10 cellular contexts compared by ENCODE assay signal in genomic region chr3:118641608-118642007, GRCh38.
DNase-seq lines count a peak whose midpoint lies in the region; ATAC-seq and TF ChIP-seq lines count a peak whose summit lies in the region.
"Had no signal": no experiment of that assay in that cellular context is flagged by ENCODE, and none has a peak within 500 bp of the region (broad histone marks: within the 10 kb centered on the region; RNA-seq: fewer than 3 reads in every experiment).

No MANE protein-coding gene starts in this region.

- H3K27ac ChIP-seq in GM23338 (ENCODE audit: low read depth) (no peak overlapping the region), endodermal cell (ENCODE audit: low read depth, low read length) (peak overlapping the region; percentile 77), ascending aorta (no peak overlapping the region)
- H3K27ac ChIP-seq: epithelial cell of prostate had no signal

- in situ Hi-C loops in G401 (cut with HindIII; ENCODE audit: low sequenced_read_pairs) = no loop called here

- no peak overlapping the region for H3K27ac Mint-ChIP-seq in GM23338
- H3K27ac Mint-ChIP-seq in endodermal cell = no peak overlapping the region
- H3K27ac Mint-ChIP-seq: naive B cell had no signal

- H3K4me1 Mint-ChIP-seq in GM23338 (peaks cover 4% of the 10 kb centered on the region; the same call in 2 of the 3 replicates), endodermal cell (peaks cover 4% of the 10 kb centered on the region)
- H3K4me1 Mint-ChIP-seq: naive B cell had no signal

- H3K9me2 ChIP-seq in GM23338 (ENCODE audit: insufficient read depth) = no peaks in the 10 kb centered on the region

- DNase-seq in G401 (ENCODE audit: low spot score) (peak; percentile 14), GM23338 (ENCODE audit: low spot score) (peak; percentile 94), NCI-H1417 treated with DMSO at 0.1 percent for 48 hours (lab: John Stamatoyannopoulos, UW) (peak; percentile 67), endodermal cell (peak; percentile 79), germinal center (ENCODE audit: low spot score) (no peak), H4 (ENCODE audit: low spot score) (no peak), ascending aorta (ENCODE audit: low spot score in 2 of 2) (no peak)
- DNase-seq in effector CD8-positive, alpha-beta T cell (lab: John Stamatoyannopoulos, UW) = no peak
- DNase-seq: naive B cell had no signal

- H3K27me3 ChIP-seq in GM23338 (ENCODE audit: insufficient read depth) (no peaks in the 10 kb centered on the region), endodermal cell (ENCODE audit: control insufficient read depth, insufficient read depth, low read length, poor library complexity, severe bottlenecking) (no peaks in the 10 kb centered on the region), ascending aorta (no peaks in the 10 kb centered on the region)

- H3K9me3 ChIP-seq in endodermal cell (ENCODE audit: control insufficient read depth, low read length) (no peaks in the 10 kb centered on the region), ascending aorta (no peaks in the 10 kb centered on the region)

- peak; percentile 99 for ATAC-seq in GM23338

- peaks cover 4% of the 10 kb centered on the region; the same call in 1 of the 2 replicates for H3K4me1 ChIP-seq in GM23338 (ENCODE audit: insufficient read depth)
- H3K4me1 ChIP-seq in endodermal cell (ENCODE audit: control insufficient read depth, insufficient read depth, low read length) = no peaks in the 10 kb centered on the region
- no peaks in the 10 kb centered on the region for H3K4me1 ChIP-seq in ascending aorta

- no peaks in the 10 kb centered on the region for H3K36me3 ChIP-seq in GM23338 (ENCODE audit: insufficient read depth)
- H3K36me3 ChIP-seq in endodermal cell (ENCODE audit: control insufficient read depth, insufficient read depth, low read length) = peaks cover 33% of the 10 kb centered on the region
- H3K36me3 ChIP-seq in ascending aorta = no peaks in the 10 kb centered on the region

- no peaks in the 10 kb centered on the region for H3K9me3 Mint-ChIP-seq in GM23338
- H3K9me3 Mint-ChIP-seq in endodermal cell = no peaks in the 10 kb centered on the region

- no peaks in the 10 kb centered on the region for H3K79me2 ChIP-seq in GM23338 (replicated peaks; ENCODE audit: insufficient read depth)

- no peak for TF ChIP-seq CTCF in GM23338 (conservative IDR thresholded peaks at IDR 0.05; ENCODE audit: low read depth in 2 of 2)
- no peak for TF ChIP-seq CTCF in endodermal cell (conservative IDR thresholded peaks at IDR 0.05)
- TF ChIP-seq CTCF in ascending aorta (IDR thresholded peaks at IDR 0.05) = no peak

- no peaks in the 10 kb centered on the region for H3F3A ChIP-seq in GM23338 (replicated peaks; ENCODE audit: low read depth)

- H3K4me3 Mint-ChIP-seq in GM23338 (no peak overlapping the region), endodermal cell (no peak overlapping the region)
- H3K4me3 Mint-ChIP-seq: naive B cell had no signal

- no peak overlapping the region for H3K9ac ChIP-seq in endodermal cell (ENCODE audit: extremely low read depth, low read length, poor library complexity, severe bottlenecking)

- no peaks in the 10 kb centered on the region for H4K20me1 ChIP-seq in GM23338 (replicated peaks; ENCODE audit: insufficient read depth)

- H3K36me3 Mint-ChIP-seq in GM23338 (ENCODE audit: low read depth) (no peaks in the 10 kb centered on the region), endodermal cell (ENCODE audit: low read depth) (no peaks in the 10 kb centered on the region)
- H3K36me3 Mint-ChIP-seq: naive B cell had no signal

- H3K4me3 ChIP-seq in GM23338 (no peak overlapping the region), endodermal cell (ENCODE audit: low read length) (no peak overlapping the region), ascending aorta (no peak overlapping the region)

- intact Hi-C loops in ascending aorta (cut with DNase I) = no loop called here

- WGBS in endodermal cell (ENCODE audit: insufficient coverage in 1 of 2, insufficient read length in 1 of 2), 2 experiments = 58 to 66% methylated on average over 2 to 4 of the region's 4 CpGs

- H2AFZ ChIP-seq in GM23338 = no peak overlapping the region

- H3K27me3 Mint-ChIP-seq in GM23338 (ENCODE audit: insufficient read depth, low read depth, poor library complexity) (peaks cover 2% of the 10 kb centered on the region), endodermal cell (ENCODE audit: insufficient read depth) (peaks cover 3% of the 10 kb centered on the region)

- H3K4me2 ChIP-seq in GM23338 = no peak overlapping the region

TF ChIP-seq in GM23338, 12 proteins besides CTCF, POLR2A, EP300 and RAD21 (continues in another document):
- TF ChIP-seq EZH2 (IDR thresholded peaks at IDR 0.05; ENCODE audit: low read depth, unreplicated experiment) (no peak), REST (IDR thresholded peaks at IDR 0.05; ENCODE audit: unreplicated experiment) (no peak), ETS1 (IDR thresholded peaks at IDR 0.05) (no peak), CREB1 (CRISPR knock-in tag; IDR thresholded peaks at IDR 0.05; ENCODE audit: low read depth) (no peak), ZNF114 (CRISPR knock-in tag; IDR thresholded peaks at IDR 0.05) (no peak), STAT1 (IDR thresholded peaks at IDR 0.05; ENCODE audit: unreplicated experiment) (no peak), NANOG (IDR thresholded peaks at IDR 0.05; ENCODE audit: borderline replicate concordance) (no peak)

Comparison
In these comparisons a context has a peak if more than half of its experiments do, and no peak if none do; other contexts are left out.
1. DNase-seq: peak in G401 (single experiment), GM23338 (single experiment), NCI-H1417 treated with DMSO at 0.1 percent for 48 hours (single experiment) and endodermal cell (single experiment); none in germinal center (single experiment), effector CD8-positive, alpha-beta T cell (single experiment), H4 (single experiment) and ascending aorta (0 of 2).